8 cellular contexts compared by ENCODE assay signal in the genomic region with DNA sequence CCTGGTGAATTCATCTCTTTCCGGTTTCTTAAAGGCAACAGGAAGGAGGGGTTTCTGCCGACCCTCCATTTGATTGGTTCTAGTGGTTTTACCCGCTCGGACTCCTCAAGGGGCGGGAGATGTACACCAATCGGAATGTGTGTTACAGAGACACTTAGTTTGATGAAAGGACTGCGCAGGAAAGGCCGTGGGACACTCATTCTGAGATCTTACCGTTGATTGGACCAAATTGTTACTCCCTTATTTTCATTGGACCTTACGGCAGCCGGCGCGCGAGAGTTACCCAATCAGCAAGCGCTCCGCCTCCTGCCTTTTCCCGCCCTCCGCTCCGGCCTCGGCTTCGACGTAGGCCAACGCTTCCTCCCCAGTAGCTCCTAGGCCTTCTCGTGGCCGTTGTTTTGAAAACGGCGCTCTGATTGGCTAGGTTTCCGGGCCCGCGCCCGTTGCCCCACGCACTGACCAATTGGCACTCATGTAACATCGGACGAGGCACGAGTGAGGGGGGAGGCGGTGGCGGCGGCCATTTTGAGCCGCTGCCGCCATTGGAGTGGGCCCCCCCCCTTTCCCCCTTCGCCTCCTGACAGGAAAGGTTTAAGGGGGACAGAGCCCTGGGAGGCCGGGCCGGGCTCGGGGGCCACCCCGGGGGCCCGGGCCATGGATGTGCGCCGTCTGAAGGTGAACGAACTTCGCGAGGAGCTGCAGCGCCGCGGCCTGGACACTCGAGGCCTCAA. TPM values are rescaled to one million over a fixed set of nuclear protein-coding genes. Genes with fewer than 3 reads are reported as not detected.
DNase-seq lines count a peak whose midpoint lies in the region; ATAC-seq and TF ChIP-seq lines count a peak whose summit lies in the region.

A gene (plus strand): TSS at position 523 of the 731 bp plus-strand sequence. CDS start 132 bp downstream, at position 655.

- peak within 1 kb of the TSS; percentile 100 for H3K27ac Mint-ChIP-seq in activated T-helper 2 cell treated with anti-CD3 and anti-CD28 coated beads, Interferon-gamma antibody, Interleukin-2, Interleukin-4, amounts not matched to agents 10 μg/mL and 5 μg/mL and 100 μg/mL, durations not matched to agents 14 hours and 24 hours and 36 hours
- peak within 1 kb of the TSS; percentile 99 to 100 (median 100) for H3K27ac Mint-ChIP-seq in naive thymus-derived CD4-positive, alpha-beta T cell
- peak within 1 kb of the TSS; percentile 100 for H3K27ac Mint-ChIP-seq in stimulated activated naive B cell treated with anti-CD40 and anti-IgM and Interleukin-4, amounts not matched to agents 10 μg/mL and 1 μg/mL and 100 μg/mL, for 72 hours

- H4K20me1 ChIP-seq in fibroblast of lung (ENCODE audit: control insufficient read depth, extremely low read depth, insufficient read depth, low read length): no peaks in the 10 kb centered on the region

- H3K27me3 ChIP-seq in RWPE2 (ENCODE audit: insufficient read depth, poor library complexity, severe bottlenecking) (no peaks in the 10 kb centered on the region), fibroblast of lung (ENCODE audit: control insufficient read depth, insufficient read depth, low read length) (no peaks in the 10 kb centered on the region)
- H3K27me3 ChIP-seq in naive thymus-derived CD4-positive, alpha-beta T cell (ENCODE audit: control insufficient read depth in 2 of 2, insufficient read depth in 2 of 2, low read length in 2 of 2): no peaks in the 10 kb centered on the region

- intact Hi-C loops in activated T-helper 2 cell treated with anti-CD3 and anti-CD28 coated beads, Interferon-gamma antibody, Interleukin-2, Interleukin-4, amounts not matched to agents 10 μg/mL and 5 μg/mL and 100 μg/mL, durations not matched to agents 14 hours and 24 hours and 36 hours (cut with micrococcal nuclease): loop anchor here (1.0 to 10.0 kb wide), 8 partner anchors 38 to 683 kb away; a partner anchor contains a TSS
- intact Hi-C loops in naive thymus-derived CD4-positive, alpha-beta T cell (cut with micrococcal nuclease): loop anchor here (1.0 to 10.0 kb wide), 24 partner anchors 37 to 1922 kb away; a partner anchor contains a TSS

- no peaks in the 10 kb centered on the region for H3K9me3 Mint-ChIP-seq in activated T-helper 2 cell treated with anti-CD3 and anti-CD28 coated beads, Interferon-gamma antibody, Interleukin-2, Interleukin-4, amounts not matched to agents 10 μg/mL and 5 μg/mL and 100 μg/mL, durations not matched to agents 14 hours and 24 hours and 36 hours
- peaks cover 0 to 18% (median 0%) of the 10 kb centered on the region in 11 donors for H3K9me3 Mint-ChIP-seq in naive thymus-derived CD4-positive, alpha-beta T cell
- peaks cover 0 to 1% of the 10 kb centered on the region in 2 donors for H3K9me3 Mint-ChIP-seq in stimulated activated naive B cell treated with anti-CD40 and anti-IgM and Interleukin-4, amounts not matched to agents 10 μg/mL and 1 μg/mL and 100 μg/mL, for 72 hours

- peak within 1 kb of the TSS; percentile 87 for H3K4me3 ChIP-seq in RWPE2 (ENCODE audit: severe bottlenecking)
- peak within 1 kb of the TSS; percentile 82 to 95 (median 94) for H3K4me3 ChIP-seq in fibroblast of lung (replicated peaks in 1 of 4; ENCODE audit: control extremely low read depth in 1 of 4, insufficient read depth in 1 of 4, low read depth in 3 of 4, low read length in 4 of 4)
- H3K4me3 ChIP-seq in naive thymus-derived CD4-positive, alpha-beta T cell (ENCODE audit: low read length): peak within 1 kb of the TSS; percentile 84

- H3K27ac ChIP-seq in RWPE2 (ENCODE audit: poor library complexity, severe bottlenecking) (peak within 1 kb of the TSS; percentile 94), fibroblast of lung (ENCODE audit: insufficient read depth, low read length) (peak within 1 kb of the TSS; percentile 96)
- peak within 1 kb of the TSS; percentile 99 for H3K27ac ChIP-seq in naive thymus-derived CD4-positive, alpha-beta T cell (ENCODE audit: low read depth, low read length)

- H3K79me2 ChIP-seq in fibroblast of lung (ENCODE audit: control insufficient read depth, insufficient read depth, low read length): peaks cover 42% of the 10 kb centered on the region

- TF ChIP-seq CTCF in RWPE2 (IDR thresholded peaks at IDR 0.05; ENCODE audit: poor library complexity, severe bottlenecking) (peak; percentile 16), fibroblast of lung (conservative IDR thresholded peaks at IDR 0.05 in 1 of 2, IDR thresholded peaks at IDR 0.05 in 1 of 2; ENCODE audit: low read depth in 1 of 2, low read length in 2 of 2) (peak in 1 of 2 donors; percentile 12)

- CTCF ChIA-PET in naive thymus-derived CD4-positive, alpha-beta T cell (lab: Charles Lee): interaction anchor here (0.7 to 5.5 kb wide), 11 partner anchors 8 to 629 kb away, joined by 3 to 55 read pairs (median 5); a partner anchor contains a TSS

- POLR2A ChIA-PET in naive thymus-derived CD4-positive, alpha-beta T cell (lab: Charles Lee): interaction anchor here (0.5 to 9.6 kb wide), 43 partner anchors 8 to 1828 kb away, joined by 3 to 339 read pairs (median 5); a partner anchor contains a TSS

- H3K4me1 ChIP-seq in RWPE2 (ENCODE audit: insufficient read depth, poor library complexity, severe bottlenecking): peaks cover 5% of the 10 kb centered on the region
- peaks cover 15% of the 10 kb centered on the region for H3K4me1 ChIP-seq in fibroblast of lung (ENCODE audit: control insufficient read depth, extremely low read depth, insufficient read depth, low read length)
- peaks cover 22 to 30% of the 10 kb centered on the region in 2 donors for H3K4me1 ChIP-seq in naive thymus-derived CD4-positive, alpha-beta T cell (ENCODE audit: control insufficient read depth in 2 of 2, insufficient read depth in 2 of 2, low read length in 2 of 2)

- H3K9me3 ChIP-seq in RWPE2 (ENCODE audit: severe bottlenecking) (no peaks in the 10 kb centered on the region), fibroblast of lung (ENCODE audit: control insufficient read depth, insufficient read depth, low read depth, low read length) (no peaks in the 10 kb centered on the region)
- no peaks in the 10 kb centered on the region for H3K9me3 ChIP-seq in naive thymus-derived CD4-positive, alpha-beta T cell (ENCODE audit: control insufficient read depth in 2 of 3, low read length in 3 of 3)

- peaks cover 35% of the 10 kb centered on the region for H3K36me3 ChIP-seq in RWPE2 (ENCODE audit: low read depth)
- peaks cover 13% of the 10 kb centered on the region for H3K36me3 ChIP-seq in fibroblast of lung (ENCODE audit: control insufficient read depth, insufficient read depth, low read length)
- peaks cover 2 to 36% (median 11%) of the 10 kb centered on the region in 3 experiments for H3K36me3 ChIP-seq in naive thymus-derived CD4-positive, alpha-beta T cell (ENCODE audit: control insufficient read depth in 2 of 3, insufficient read depth in 3 of 3, low read length in 3 of 3)

- H3K9ac ChIP-seq in fibroblast of lung (ENCODE audit: insufficient read depth, low read length): peak within 1 kb of the TSS; percentile 99

- DNase-seq in ELF-1 (ENCODE audit: low read depth, low spot score) (peak; percentile 100), H4 (ENCODE audit: low spot score) (peak; percentile 100), LoVo (ENCODE audit: low spot score) (peak; percentile 99), RWPE2 (ENCODE audit: low spot score) (peak; percentile 96), fibroblast of lung (ENCODE audit: low read depth in 2 of 2) (peak; percentile 100)
- peak; percentile 99 for DNase-seq in activated T-helper 2 cell treated with anti-CD3 and anti-CD28 coated beads, Interferon-gamma antibody, Interleukin-2, Interleukin-4, amounts not matched to agents 10 μg/mL and 5 μg/mL and 100 μg/mL, durations not matched to agents 14 hours and 24 hours and 36 hours (ENCODE audit: low spot score)
- peak; percentile 99 to 100 (median 100) for DNase-seq in naive thymus-derived CD4-positive, alpha-beta T cell
- peak; percentile 100 for DNase-seq in stimulated activated naive B cell treated with anti-CD40 and anti-IgM and Interleukin-4, amounts not matched to agents 10 μg/mL and 1 μg/mL and 100 μg/mL, for 72 hours

- ATAC-seq in RWPE2 (ENCODE audit: low read depth): peak; percentile 65; the same call in 2 of the 3 replicates
- ATAC-seq in naive thymus-derived CD4-positive, alpha-beta T cell: peak; percentile 76
- peak; percentile 70 to 78 for ATAC-seq in stimulated activated naive B cell treated with anti-CD40 and anti-IgM and Interleukin-4, amounts not matched to agents 10 μg/mL and 1 μg/mL and 100 μg/mL, for 72 hours (replicated peaks)

- H3K4me2 ChIP-seq in fibroblast of lung (ENCODE audit: extremely low read depth, insufficient read depth, low read length): peak within 1 kb of the TSS; percentile 95

- H2AFZ ChIP-seq in fibroblast of lung (ENCODE audit: low read length): no peak within 1 kb of the TSS

- H3K27me3 Mint-ChIP-seq in activated T-helper 2 cell treated with anti-CD3 and anti-CD28 coated beads, Interferon-gamma antibody, Interleukin-2, Interleukin-4, amounts not matched to agents 10 μg/mL and 5 μg/mL and 100 μg/mL, durations not matched to agents 14 hours and 24 hours and 36 hours (ENCODE audit: low read depth): peaks cover 2% of the 10 kb centered on the region
- H3K27me3 Mint-ChIP-seq in naive thymus-derived CD4-positive, alpha-beta T cell: peaks cover 0 to 8% (median 0%) of the 10 kb centered on the region in 5 donors
- no peaks in the 10 kb centered on the region for H3K27me3 Mint-ChIP-seq in stimulated activated naive B cell treated with anti-CD40 and anti-IgM and Interleukin-4, amounts not matched to agents 10 μg/mL and 1 μg/mL and 100 μg/mL, for 72 hours

- peak within 1 kb of the TSS; percentile 99 for H3K4me3 Mint-ChIP-seq in activated T-helper 2 cell treated with anti-CD3 and anti-CD28 coated beads, Interferon-gamma antibody, Interleukin-2, Interleukin-4, amounts not matched to agents 10 μg/mL and 5 μg/mL and 100 μg/mL, durations not matched to agents 14 hours and 24 hours and 36 hours (ENCODE audit: low read depth)
- peak within 1 kb of the TSS; percentile 95 to 100 (median 98) for H3K4me3 Mint-ChIP-seq in naive thymus-derived CD4-positive, alpha-beta T cell
- peak within 1 kb of the TSS; percentile 95 to 100 for H3K4me3 Mint-ChIP-seq in stimulated activated naive B cell treated with anti-CD40 and anti-IgM and Interleukin-4, amounts not matched to agents 10 μg/mL and 1 μg/mL and 100 μg/mL, for 72 hours

- H3K36me3 Mint-ChIP-seq in activated T-helper 2 cell treated with anti-CD3 and anti-CD28 coated beads, Interferon-gamma antibody, Interleukin-2, Interleukin-4, amounts not matched to agents 10 μg/mL and 5 μg/mL and 100 μg/mL, durations not matched to agents 14 hours and 24 hours and 36 hours (ENCODE audit: low read depth): peaks cover 43% of the 10 kb centered on the region
- H3K36me3 Mint-ChIP-seq in naive thymus-derived CD4-positive, alpha-beta T cell: peaks cover 0 to 27% (median 5%) of the 10 kb centered on the region in 5 donors
- peaks cover 18 to 20% of the 10 kb centered on the region in 2 donors for H3K36me3 Mint-ChIP-seq in stimulated activated naive B cell treated with anti-CD40 and anti-IgM and Interleukin-4, amounts not matched to agents 10 μg/mL and 1 μg/mL and 100 μg/mL, for 72 hours

- peaks cover 32% of the 10 kb centered on the region for H3K4me1 Mint-ChIP-seq in activated T-helper 2 cell treated with anti-CD3 and anti-CD28 coated beads, Interferon-gamma antibody, Interleukin-2, Interleukin-4, amounts not matched to agents 10 μg/mL and 5 μg/mL and 100 μg/mL, durations not matched to agents 14 hours and 24 hours and 36 hours (ENCODE audit: low read depth)
- peaks cover 33 to 61% (median 41%) of the 10 kb centered on the region in 7 donors for H3K4me1 Mint-ChIP-seq in naive thymus-derived CD4-positive, alpha-beta T cell
- H3K4me1 Mint-ChIP-seq in stimulated activated naive B cell treated with anti-CD40 and anti-IgM and Interleukin-4, amounts not matched to agents 10 μg/mL and 1 μg/mL and 100 μg/mL, for 72 hours: peaks cover 29 to 47% of the 10 kb centered on the region in 2 donors

RNA-seq across cellular contexts. Expression of the gene that starts here (rescaled TPM):
- total RNA-seq in H4 (2014; rRNA removed; shearing (Covaris generic)): 70.9 and 82.4 TPM in 2 replicates
- total RNA-seq in activated T-helper 2 cell treated with anti-CD3 and anti-CD28 coated beads, Interferon-gamma antibody, Interleukin-2, Interleukin-4, amounts not matched to agents 10 μg/mL and 5 μg/mL and 100 μg/mL, durations not matched to agents 14 hours and 24 hours and 36 hours: 283 and 294 TPM in 2 replicates
- total RNA-seq in fibroblast of lung: 47.3 and 58.1 TPM in 2 replicates
- polyA plus RNA-seq in fibroblast of lung: 36.4 and 60.4 TPM in 2 replicates
- 121 and 163 TPM in 2 replicates for polyA plus RNA-seq in fibroblast of lung (2012)
- polyA minus RNA-seq in fibroblast of lung (ENCODE audit: low replicate concordance): 123 and 228 TPM in 2 replicates
- total RNA-seq in naive thymus-derived CD4-positive, alpha-beta T cell: 100 to 1,000 TPM; 253 to 319 (median 280) TPM
- polyA plus RNA-seq in naive thymus-derived CD4-positive, alpha-beta T cell: 10 to 100 TPM; 51.4 to 81.6 TPM

Comparison
In these comparisons a context has a peak if more than half of its experiments do, and no peak if none do; other contexts are left out.
1. Peak in every context shown above with its lines: DNase-seq, ATAC-seq, H3K4me3 ChIP-seq and H3K27ac ChIP-seq.